Comparison of ENCODE assay signal across 1 cellular context in the genomic region with DNA sequence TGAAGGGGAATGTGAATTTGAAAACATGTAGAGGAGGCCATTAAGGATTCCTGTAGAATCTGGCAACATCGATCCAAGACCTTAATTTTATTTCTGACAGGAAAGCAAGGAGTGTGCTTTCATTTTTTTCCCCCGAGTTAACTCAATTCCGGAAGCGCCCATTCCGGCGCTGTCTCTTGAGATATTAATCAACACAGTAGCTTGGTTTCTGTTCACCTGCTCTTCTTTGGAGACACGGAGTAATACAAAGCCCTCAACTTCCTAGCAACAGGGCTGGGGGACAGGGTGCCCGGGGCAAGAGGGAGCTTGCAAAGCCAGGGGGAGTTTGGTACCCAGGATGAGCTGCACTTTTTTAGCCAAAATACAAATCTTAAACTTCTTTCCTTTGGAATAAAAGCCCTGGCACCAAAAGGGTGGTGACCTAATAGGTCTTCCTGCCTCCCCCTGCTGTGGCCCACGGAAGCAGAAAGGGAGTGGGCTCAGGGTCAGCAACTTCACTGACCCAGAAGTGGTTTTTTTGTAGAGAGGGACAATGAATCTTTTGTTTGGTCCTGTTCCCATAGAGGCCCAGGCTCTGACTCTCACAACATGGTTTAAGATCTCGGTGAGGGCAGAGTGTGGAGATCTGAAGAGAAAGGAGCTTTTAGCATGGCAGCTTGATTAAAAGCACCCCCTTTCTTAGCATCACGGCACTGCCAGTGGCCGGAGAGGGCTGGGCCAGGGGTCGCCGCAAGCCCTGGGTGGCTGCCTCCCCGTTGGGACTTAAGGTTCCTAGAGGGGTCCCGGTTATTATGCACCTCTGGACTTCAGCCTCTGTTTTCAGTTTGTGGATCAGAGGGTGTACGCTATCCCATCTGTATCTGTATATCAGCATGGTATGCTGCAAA.
TF ChIP-seq lines count a peak whose summit lies in the region.

No MANE protein-coding gene starts in this region.

TF ChIP-seq in WTC11, 78 proteins besides CTCF, POLR2A, EP300 and RAD21 (continued from another document):
- TF ChIP-seq, protein P1, sequence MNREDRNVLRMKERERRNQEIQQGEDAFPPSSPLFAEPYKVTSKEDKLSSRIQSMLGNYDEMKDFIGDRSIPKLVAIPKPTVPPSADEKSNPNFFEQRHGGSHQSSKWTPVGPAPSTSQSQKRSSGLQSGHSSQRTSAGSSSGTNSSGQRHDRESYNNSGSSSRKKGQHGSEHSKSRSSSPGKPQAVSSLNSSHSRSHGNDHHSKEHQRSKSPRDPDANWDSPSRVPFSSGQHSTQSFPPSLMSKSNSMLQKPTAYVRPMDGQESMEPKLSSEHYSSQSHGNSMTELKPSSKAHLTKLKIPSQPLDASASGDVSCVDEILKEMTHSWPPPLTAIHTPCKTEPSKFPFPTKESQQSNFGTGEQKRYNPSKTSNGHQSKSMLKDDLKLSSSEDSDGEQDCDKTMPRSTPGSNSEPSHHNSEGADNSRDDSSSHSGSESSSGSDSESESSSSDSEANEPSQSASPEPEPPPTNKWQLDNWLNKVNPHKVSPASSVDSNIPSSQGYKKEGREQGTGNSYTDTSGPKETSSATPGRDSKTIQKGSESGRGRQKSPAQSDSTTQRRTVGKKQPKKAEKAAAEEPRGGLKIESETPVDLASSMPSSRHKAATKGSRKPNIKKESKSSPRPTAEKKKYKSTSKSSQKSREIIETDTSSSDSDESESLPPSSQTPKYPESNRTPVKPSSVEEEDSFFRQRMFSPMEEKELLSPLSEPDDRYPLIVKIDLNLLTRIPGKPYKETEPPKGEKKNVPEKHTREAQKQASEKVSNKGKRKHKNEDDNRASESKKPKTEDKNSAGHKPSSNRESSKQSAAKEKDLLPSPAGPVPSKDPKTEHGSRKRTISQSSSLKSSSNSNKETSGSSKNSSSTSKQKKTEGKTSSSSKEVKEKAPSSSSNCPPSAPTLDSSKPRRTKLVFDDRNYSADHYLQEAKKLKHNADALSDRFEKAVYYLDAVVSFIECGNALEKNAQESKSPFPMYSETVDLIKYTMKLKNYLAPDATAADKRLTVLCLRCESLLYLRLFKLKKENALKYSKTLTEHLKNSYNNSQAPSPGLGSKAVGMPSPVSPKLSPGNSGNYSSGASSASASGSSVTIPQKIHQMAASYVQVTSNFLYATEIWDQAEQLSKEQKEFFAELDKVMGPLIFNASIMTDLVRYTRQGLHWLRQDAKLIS (CRISPR knock-in tag; IDR thresholded peaks at IDR 0.05; ENCODE audit: borderline replicate concordance) = no peak
- no peak for TF ChIP-seq ZNF396 (CRISPR knock-in tag; IDR thresholded peaks at IDR 0.05; ENCODE audit: borderline replicate concordance)
- TF ChIP-seq GABPB1 (CRISPR knock-in tag; IDR thresholded peaks at IDR 0.05) = no peak
- TF ChIP-seq, protein P2, sequence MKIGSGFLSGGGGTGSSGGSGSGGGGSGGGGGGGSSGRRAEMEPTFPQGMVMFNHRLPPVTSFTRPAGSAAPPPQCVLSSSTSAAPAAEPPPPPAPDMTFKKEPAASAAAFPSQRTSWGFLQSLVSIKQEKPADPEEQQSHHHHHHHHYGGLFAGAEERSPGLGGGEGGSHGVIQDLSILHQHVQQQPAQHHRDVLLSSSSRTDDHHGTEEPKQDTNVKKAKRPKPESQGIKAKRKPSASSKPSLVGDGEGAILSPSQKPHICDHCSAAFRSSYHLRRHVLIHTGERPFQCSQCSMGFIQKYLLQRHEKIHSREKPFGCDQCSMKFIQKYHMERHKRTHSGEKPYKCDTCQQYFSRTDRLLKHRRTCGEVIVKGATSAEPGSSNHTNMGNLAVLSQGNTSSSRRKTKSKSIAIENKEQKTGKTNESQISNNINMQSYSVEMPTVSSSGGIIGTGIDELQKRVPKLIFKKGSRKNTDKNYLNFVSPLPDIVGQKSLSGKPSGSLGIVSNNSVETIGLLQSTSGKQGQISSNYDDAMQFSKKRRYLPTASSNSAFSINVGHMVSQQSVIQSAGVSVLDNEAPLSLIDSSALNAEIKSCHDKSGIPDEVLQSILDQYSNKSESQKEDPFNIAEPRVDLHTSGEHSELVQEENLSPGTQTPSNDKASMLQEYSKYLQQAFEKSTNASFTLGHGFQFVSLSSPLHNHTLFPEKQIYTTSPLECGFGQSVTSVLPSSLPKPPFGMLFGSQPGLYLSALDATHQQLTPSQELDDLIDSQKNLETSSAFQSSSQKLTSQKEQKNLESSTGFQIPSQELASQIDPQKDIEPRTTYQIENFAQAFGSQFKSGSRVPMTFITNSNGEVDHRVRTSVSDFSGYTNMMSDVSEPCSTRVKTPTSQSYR (CRISPR knock-in tag; IDR thresholded peaks at IDR 0.05) = no peak
- TF ChIP-seq ATF1 (CRISPR knock-in tag; IDR thresholded peaks at IDR 0.05) = no peak
- no peak for TF ChIP-seq HMGA2 (CRISPR knock-in tag; IDR thresholded peaks at IDR 0.05)
- TF ChIP-seq, protein P3, sequence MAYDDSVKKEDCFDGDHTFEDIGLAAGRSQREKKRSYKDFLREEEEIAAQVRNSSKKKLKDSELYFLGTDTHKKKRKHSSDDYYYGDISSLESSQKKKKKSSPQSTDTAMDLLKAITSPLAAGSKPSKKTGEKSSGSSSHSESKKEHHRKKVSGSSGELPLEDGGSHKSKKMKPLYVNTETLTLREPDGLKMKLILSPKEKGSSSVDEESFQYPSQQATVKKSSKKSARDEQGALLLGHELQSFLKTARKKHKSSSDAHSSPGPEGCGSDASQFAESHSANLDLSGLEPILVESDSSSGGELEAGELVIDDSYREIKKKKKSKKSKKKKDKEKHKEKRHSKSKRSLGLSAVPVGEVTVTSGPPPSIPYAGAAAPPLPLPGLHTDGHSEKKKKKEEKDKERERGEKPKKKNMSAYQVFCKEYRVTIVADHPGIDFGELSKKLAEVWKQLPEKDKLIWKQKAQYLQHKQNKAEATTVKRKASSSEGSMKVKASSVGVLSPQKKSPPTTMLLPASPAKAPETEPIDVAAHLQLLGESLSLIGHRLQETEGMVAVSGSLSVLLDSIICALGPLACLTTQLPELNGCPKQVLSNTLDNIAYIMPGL (CRISPR knock-in tag; IDR thresholded peaks at IDR 0.05) = no peak
- no peak for TF ChIP-seq CREB1 (CRISPR knock-in tag; IDR thresholded peaks at IDR 0.05)
- TF ChIP-seq, protein P4, sequence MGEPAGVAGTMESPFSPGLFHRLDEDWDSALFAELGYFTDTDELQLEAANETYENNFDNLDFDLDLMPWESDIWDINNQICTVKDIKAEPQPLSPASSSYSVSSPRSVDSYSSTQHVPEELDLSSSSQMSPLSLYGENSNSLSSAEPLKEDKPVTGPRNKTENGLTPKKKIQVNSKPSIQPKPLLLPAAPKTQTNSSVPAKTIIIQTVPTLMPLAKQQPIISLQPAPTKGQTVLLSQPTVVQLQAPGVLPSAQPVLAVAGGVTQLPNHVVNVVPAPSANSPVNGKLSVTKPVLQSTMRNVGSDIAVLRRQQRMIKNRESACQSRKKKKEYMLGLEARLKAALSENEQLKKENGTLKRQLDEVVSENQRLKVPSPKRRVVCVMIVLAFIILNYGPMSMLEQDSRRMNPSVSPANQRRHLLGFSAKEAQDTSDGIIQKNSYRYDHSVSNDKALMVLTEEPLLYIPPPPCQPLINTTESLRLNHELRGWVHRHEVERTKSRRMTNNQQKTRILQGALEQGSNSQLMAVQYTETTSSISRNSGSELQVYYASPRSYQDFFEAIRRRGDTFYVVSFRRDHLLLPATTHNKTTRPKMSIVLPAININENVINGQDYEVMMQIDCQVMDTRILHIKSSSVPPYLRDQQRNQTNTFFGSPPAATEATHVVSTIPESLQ (CRISPR knock-in tag; IDR thresholded peaks at IDR 0.05) = no peak
